Comparison of ENCODE assay signal across 28 cellular contexts in the genomic region with DNA sequence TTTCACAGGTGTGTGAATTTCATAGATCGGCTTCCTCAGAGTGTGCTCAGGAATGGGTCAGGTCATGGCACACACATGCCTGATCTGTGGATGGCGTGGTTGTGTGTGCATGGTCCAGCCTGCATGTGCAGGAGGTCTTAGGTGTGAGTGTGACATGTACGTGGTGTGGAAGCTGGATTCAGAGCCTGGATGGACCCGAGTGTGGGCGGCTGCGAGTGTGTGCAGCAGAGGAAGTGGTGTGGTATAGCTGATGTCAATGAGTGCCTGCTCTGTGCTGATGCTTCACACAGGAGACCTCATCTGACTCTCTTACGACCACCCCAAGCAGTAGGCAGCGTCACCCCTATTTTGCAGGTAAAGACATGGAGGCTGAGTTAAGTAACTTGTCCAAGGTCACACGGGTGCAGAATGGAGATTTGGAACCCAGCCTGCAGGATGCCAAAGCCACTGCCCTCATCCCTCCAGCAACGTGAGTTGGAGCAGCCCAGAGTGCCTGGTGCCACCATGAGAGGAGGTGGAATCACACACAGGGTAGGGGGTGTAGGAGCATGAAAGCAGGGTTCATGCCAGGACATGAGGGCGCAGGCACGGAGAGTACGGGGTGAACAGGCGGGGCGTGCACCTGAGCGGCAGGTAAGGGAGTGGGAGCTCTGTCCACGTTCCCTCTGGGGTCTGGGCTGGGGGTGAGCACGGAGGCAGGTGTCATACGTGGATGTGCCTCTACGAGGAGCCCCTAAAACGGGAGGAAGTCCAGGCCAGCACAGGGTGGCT. TPM values are rescaled to one million over a fixed set of nuclear protein-coding genes. Genes with fewer than 3 reads are reported as not detected.
"Had no signal": no experiment of that assay in that cellular context is flagged by ENCODE, and none has a peak within 500 bp of the region (broad histone marks: within the 10 kb centered on the region; RNA-seq: fewer than 3 reads in every experiment).

No MANE protein-coding gene starts in this region.

- H3K27me3 Mint-ChIP-seq: central memory CD8-positive, alpha-beta T cell had no signal

- H3K27ac ChIP-seq: breast epithelium, colonic mucosa, dorsolateral prefrontal cortex, hepatocyte, left lung, neutrophil, ovary, prostate gland, upper lobe of left lung had no signal

- H3K4me3 ChIP-seq: breast epithelium, colonic mucosa, dorsolateral prefrontal cortex, hepatocyte, left lung, ovary, prostate gland, upper lobe of left lung had no signal

- H3K9me3 Mint-ChIP-seq: activated naive CD4-positive, alpha-beta T cell treated with anti-CD3 and anti-CD28 coated beads, Interleukin-2, amount 50 U/mL, for 72 hours; activated T-cell treated with anti-CD3 and anti-CD28 coated beads, Interleukin-2, amount 50 U/mL, for 4 hours; central memory CD8-positive, alpha-beta T cell; effector memory CD8-positive, alpha-beta T cell; mesothelial cell of epicardium; naive thymus-derived CD8-positive, alpha-beta T cell had no signal

- H3K4me3 Mint-ChIP-seq: activated T-cell treated with anti-CD3 and anti-CD28 coated beads, Interleukin-2, amount 50 U/mL, for 4 hours; central memory CD8-positive, alpha-beta T cell; effector memory CD8-positive, alpha-beta T cell; immature natural killer cell; mesothelial cell of epicardium; naive thymus-derived CD8-positive, alpha-beta T cell had no signal

- DNase-seq: activated CD4-positive, alpha-beta T cell treated with anti-CD3 and anti-CD28 coated beads for 1 hour; activated CD8-positive, alpha-beta memory T cell treated with anti-CD3 and anti-CD28 coated beads, Interleukin-2, amount 50 U/mL, for 48 hours; activated gamma-delta T cell; activated T-cell treated with anti-CD3 and anti-CD28 coated beads, Interleukin-2, amount 50 U/mL, for 4 hours; colonic mucosa; dorsolateral prefrontal cortex; effector memory CD8-positive, alpha-beta T cell; glutamatergic neuron; immature natural killer cell; kidney glomerular epithelial cell; left lung; mammary epithelial cell; naive thymus-derived CD8-positive, alpha-beta T cell; ovary; stimulated activated CD4-positive, alpha-beta T cell treated with anti-CD3 and anti-CD28 coated beads, Interleukin-2, amount 100 ng/mL, for 48 hours; stimulated activated CD8-positive, alpha-beta memory T cell treated with anti-CD3 and anti-CD28 coated beads, Interleukin-4, amount 100 ng/mL, for 48 hours; stimulated activated naive CD4-positive, alpha-beta T cell; T-helper 9 cell; upper lobe of left lung had no signal

- H3K27ac Mint-ChIP-seq: immature natural killer cell; mesothelial cell of epicardium; naive thymus-derived CD8-positive, alpha-beta T cell had no signal

- H3K27me3 ChIP-seq: colonic mucosa, hepatocyte, ovary, upper lobe of left lung had no signal

- H3K9me3 ChIP-seq: breast epithelium, colonic mucosa, left lung, neutrophil, ovary, prostate gland, upper lobe of left lung had no signal

- H3K4me2 ChIP-seq: hepatocyte had no signal

- H2AFZ ChIP-seq: hepatocyte had no signal

- ATAC-seq: activated T-cell treated with anti-CD3 and anti-CD28 coated beads, Interleukin-2, amount 50 U/mL, for 4 hours; effector memory CD8-positive, alpha-beta T cell; esophagus mucosa; left lung; naive thymus-derived CD8-positive, alpha-beta T cell had no signal

- H3K4me1 ChIP-seq: breast epithelium, colonic mucosa, left lung, prostate gland, upper lobe of left lung had no signal

- H3K4me1 Mint-ChIP-seq: immature natural killer cell; mesothelial cell of epicardium; naive thymus-derived CD8-positive, alpha-beta T cell had no signal

- H3K36me3 ChIP-seq: breast epithelium, colonic mucosa, left lung, neutrophil, ovary, prostate gland, upper lobe of left lung had no signal

- H3K36me3 Mint-ChIP-seq: activated naive CD4-positive, alpha-beta T cell treated with anti-CD3 and anti-CD28 coated beads, Interleukin-2, amount 50 U/mL, for 72 hours; immature natural killer cell; mesothelial cell of epicardium; naive thymus-derived CD8-positive, alpha-beta T cell had no signal

RNA-seq across cellular contexts. Expression of a gene that starts 24.2 kb away (rescaled TPM):
- total RNA-seq: endothelial cell of umbilical vein; hepatocyte; mammary epithelial cell; naive thymus-derived CD8-positive, alpha-beta T cell had no signal
- polyA plus RNA-seq: endothelial cell of umbilical vein; hepatocyte; mammary epithelial cell; naive thymus-derived CD8-positive, alpha-beta T cell had no signal
